In genomic region chr13:113497217-113497616, GRCh38 we compare ENCODE assay signal across 23 cellular contexts.
"Had no signal": no experiment of that assay in that cellular context is flagged by ENCODE, and none has a peak within 500 bp of the region (broad histone marks: within the 10 kb centered on the region; RNA-seq: fewer than 3 reads in every experiment).

No MANE protein-coding gene starts in this region.

- H3K27me3 Mint-ChIP-seq: activated CD4-positive, alpha-beta memory T cell treated with anti-CD3 and anti-CD28 coated beads, Interleukin-2, amount 10 ng/mL, durations not matched to agents 7 days and 5 days; central memory CD8-positive, alpha-beta T cell; dendritic cell treated with granulocyte-macrophage colony-stimulating factor and Interleukin-4, amounts not matched to agents 40 ng/mL and 50 ng/mL, for 4 days; natural killer cell treated with Interleukin-12 subunit alpha and Interleukin-12 subunit beta and Interleukin-15 and Interleukin-18, amount 100 ng/mL, for 72 hours had no signal

- H3K4me3 ChIP-seq: body of pancreas, prostate gland, upper lobe of left lung had no signal

- ATAC-seq: activated naive CD4-positive, alpha-beta T cell treated with anti-CD3 and anti-CD28 coated beads, Interleukin-2, amount 50 U/mL, for 72 hours; body of pancreas; natural killer cell treated with Interleukin-12 subunit alpha and Interleukin-12 subunit beta and Interleukin-15 and Interleukin-18, amount 100 ng/mL, for 72 hours; right cardiac atrium; stimulated activated naive CD8-positive, alpha-beta T cell treated with anti-CD3 and anti-CD28 coated beads, Interleukin-15, Interleukin-2, amounts not matched to agents 100 U/mL and 50 U/mL, for 24 hours; WTC11 had no signal

- H3K9me3 Mint-ChIP-seq: activated CD4-positive, alpha-beta memory T cell treated with anti-CD3 and anti-CD28 coated beads, Interleukin-2, amount 10 ng/mL, durations not matched to agents 7 days and 5 days; activated naive CD4-positive, alpha-beta T cell treated with anti-CD3 and anti-CD28 coated beads, Interleukin-2, amount 50 U/mL, for 72 hours; central memory CD8-positive, alpha-beta T cell; dendritic cell treated with granulocyte-macrophage colony-stimulating factor and Interleukin-4, amounts not matched to agents 40 ng/mL and 50 ng/mL, for 4 days; natural killer cell treated with Interleukin-12 subunit alpha and Interleukin-12 subunit beta and Interleukin-15 and Interleukin-18, amount 100 ng/mL, for 72 hours; WTC11 had no signal

- H3K9me3 ChIP-seq: body of pancreas, prostate gland, upper lobe of left lung had no signal

- DNase-seq: activated CD4-positive, alpha-beta memory T cell treated with anti-CD3 and anti-CD28 coated beads, Interleukin-2, amount 10 ng/mL, durations not matched to agents 7 days and 5 days; activated CD4-positive, alpha-beta T cell treated with anti-CD3 and anti-CD28 coated beads for 4 hours; activated CD8-positive, alpha-beta memory T cell treated with anti-CD3 and anti-CD28 coated beads, Interleukin-2, amount 50 U/mL, for 4 hours; activated effector memory CD4-positive, alpha-beta T cell treated with anti-CD3 and anti-CD28 coated beads, Interleukin-2, amount 50 U/mL, for 16 hours; activated T-cell treated with anti-CD3 and anti-CD28 coated beads, Interleukin-2, amount 50 U/mL, for 48 hours; effector memory CD4-positive, alpha-beta T cell; foreskin fibroblast; hypothalamus; kidney; right cardiac atrium; small intestine; stimulated activated CD4-positive, alpha-beta T cell treated with anti-CD3 and anti-CD28 coated beads, Interleukin-4, amount 100 ng/mL, for 4 hours; stimulated activated CD8-positive, alpha-beta memory T cell treated with anti-CD3 and anti-CD28 coated beads, Interleukin-4, amount 100 ng/mL, for 48 hours; stimulated activated naive CD8-positive, alpha-beta T cell treated with anti-CD3 and anti-CD28 coated beads, Interleukin-15, Interleukin-2, amounts not matched to agents 100 U/mL and 50 U/mL, for 24 hours; T-helper 2 cell; upper lobe of left lung had no signal

- H3K4me3 Mint-ChIP-seq: activated CD4-positive, alpha-beta memory T cell treated with anti-CD3 and anti-CD28 coated beads, Interleukin-2, amount 10 ng/mL, durations not matched to agents 7 days and 5 days; central memory CD8-positive, alpha-beta T cell; dendritic cell treated with granulocyte-macrophage colony-stimulating factor and Interleukin-4, amounts not matched to agents 40 ng/mL and 50 ng/mL, for 4 days; natural killer cell treated with Interleukin-12 subunit alpha and Interleukin-12 subunit beta and Interleukin-15 and Interleukin-18, amount 100 ng/mL, for 72 hours; WTC11 had no signal

- H3K27me3 ChIP-seq: body of pancreas, upper lobe of left lung had no signal

- H3K36me3 ChIP-seq: prostate gland had no signal

- H3K27ac Mint-ChIP-seq: activated CD4-positive, alpha-beta memory T cell treated with anti-CD3 and anti-CD28 coated beads, Interleukin-2, amount 10 ng/mL, durations not matched to agents 7 days and 5 days; activated naive CD4-positive, alpha-beta T cell treated with anti-CD3 and anti-CD28 coated beads, Interleukin-2, amount 50 U/mL, for 72 hours; dendritic cell treated with granulocyte-macrophage colony-stimulating factor and Interleukin-4, amounts not matched to agents 40 ng/mL and 50 ng/mL, for 4 days; natural killer cell treated with Interleukin-12 subunit alpha and Interleukin-12 subunit beta and Interleukin-15 and Interleukin-18, amount 100 ng/mL, for 72 hours; WTC11 had no signal

- H3K27ac ChIP-seq: body of pancreas, prostate gland, upper lobe of left lung had no signal
